In genomic region chr2:133817680-133818566, GRCh38 we compare ENCODE assay signal across 12 cellular contexts.
DNase-seq lines count a peak whose midpoint lies in the region; ATAC-seq, FAIRE-seq and TF ChIP-seq lines count a peak whose summit lies in the region.
"Had no signal": no experiment of that assay in that cellular context is flagged by ENCODE, and none has a peak within 500 bp of the region (broad histone marks: within the 10 kb centered on the region; RNA-seq: fewer than 3 reads in every experiment).

No MANE protein-coding gene starts in this region.

- no peak for TF ChIP-seq POLR2A in HepG2 (IDR thresholded peaks at IDR 0.05; ENCODE audit: insufficient read depth in 1 of 2, low read depth in 2 of 2, low read length in 2 of 2)

- no peaks in the 10 kb centered on the region for H3K9me3 ChIP-seq in HepG2 (ENCODE audit: low read length)
- H3K9me3 ChIP-seq: esophagus squamous epithelium had no signal

- POLR2A ChIA-PET in HepG2 (lab: Yijun Ruan, JAX) = no interaction called here

- in situ Hi-C loops in astrocyte of the spinal cord (cut with HindIII; ENCODE audit: low sequenced_read_pairs) = no loop called here
- in situ Hi-C loops in HepG2 (cut with HindIII; ENCODE audit: extremely low pct_ligation_motif_present, low pct_unique_long_range_greater_than_20kb) = no loop called here

- no peaks in the 10 kb centered on the region; a peak in 1 of 5 replicates for H3K27me3 ChIP-seq in HepG2 (ENCODE audit: control insufficient read depth in 1 of 2, insufficient read depth in 2 of 2, low read length in 2 of 2)
- H3K27me3 ChIP-seq: esophagus squamous epithelium had no signal

- CTCF ChIA-PET in HepG2 (lab: Yijun Ruan, JAX; ENCODE audit: low intra/inter-chr PET ratio, low total read pairs) = no interaction called here

- BruUV-seq in HepG2 (replicated peaks; lab: Mats Ljungman, UMichigan) = no TSS peak

- TF ChIP-seq CTCF in astrocyte of the spinal cord (IDR thresholded peaks at IDR 0.05; ENCODE audit: low read depth, low read length) (no peak), HepG2 (CRISPR knock-in tag; IDR thresholded peaks at IDR 0.05) (no peak)

- no peaks in the 10 kb centered on the region for H3K36me3 ChIP-seq in HepG2 (replicated peaks in 1 of 2; ENCODE audit: control insufficient read depth in 1 of 2, insufficient read depth in 2 of 2, low read length in 2 of 2)
- H3K36me3 ChIP-seq: esophagus squamous epithelium had no signal

- no peaks in the 10 kb centered on the region for H3K4me1 ChIP-seq in HepG2 (ENCODE audit: insufficient read depth, low read length)
- H3K4me1 ChIP-seq: esophagus squamous epithelium had no signal

- H2AFZ ChIP-seq in HepG2 (ENCODE audit: low read length) = no peak overlapping the region

- ATAC-seq in HepG2 = peak; percentile 45; the same call in 1 of the 3 replicates
- ATAC-seq in GM18907 (IDR thresholded peaks at IDR 0.05; ENCODE audit: unreplicated experiment) = no peak
- ATAC-seq: natural killer cell treated with Interleukin-12 subunit alpha and Interleukin-12 subunit beta and Interleukin-15 and Interleukin-18, amount 100 ng/mL, for 72 hours had no signal

- DNase-seq in AG08396 (ENCODE audit: low spot score) = peak; percentile 78
- peak; percentile 97 for DNase-seq in HS-5 (ENCODE audit: low read depth)
- DNase-seq in astrocyte of the spinal cord (ENCODE audit: low read depth, low spot score) = peak; percentile 96
- DNase-seq in HepG2 (ENCODE audit: low spot score) = peak; percentile 48
- DNase-seq in AML-193 (lab: John Stamatoyannopoulos, UW) = no peak
- no peak for DNase-seq in NCI-H69 (lab: John Stamatoyannopoulos, UW)
- DNase-seq in effector CD4-positive, alpha-beta T cell = no peak
- DNase-seq: DMS79, esophagus squamous epithelium, NCI-H1930 had no signal

- H4K20me1 ChIP-seq in HepG2 (ENCODE audit: insufficient read depth, low read length) = no peaks in the 10 kb centered on the region

- H3K4me2 ChIP-seq in HepG2 (ENCODE audit: low read depth, low read length) = no peak overlapping the region

- intact Hi-C loops in HepG2 (cut with micrococcal nuclease; ENCODE audit: unreplicated experiment) = no loop called here

- no peaks in the 10 kb centered on the region for H3K79me2 ChIP-seq in HepG2 (ENCODE audit: insufficient read depth, low read length)

- no peak for TF ChIP-seq RAD21 in HepG2 (CRISPR knock-in tag; IDR thresholded peaks at IDR 0.05)

- H3K4me3 ChIP-seq in astrocyte of the spinal cord (ENCODE audit: low read depth, low read length) (no peak overlapping the region), HepG2 (replicated peaks in 1 of 3; ENCODE audit: insufficient read depth in 1 of 3, low read depth in 2 of 3, low read length in 3 of 3) (no peak overlapping the region)
- H3K4me3 ChIP-seq: esophagus squamous epithelium had no signal

- H3K27ac ChIP-seq in HepG2 (ENCODE audit: extremely low read length, insufficient read depth, low read length) = no peak overlapping the region
- H3K27ac ChIP-seq: esophagus squamous epithelium had no signal

- no peak for FAIRE-seq in HepG2 (lab: Jason Lieb, UNC)

- H3K9ac ChIP-seq in HepG2 (ENCODE audit: insufficient read depth, low read depth, low read length) = no peak overlapping the region

- 12% methylated on average over 9 of the region's 9 CpGs for WGBS in HepG2 (ENCODE audit: low lambda C conversion rate)

- TF ChIP-seq EP300 in HepG2 (IDR thresholded peaks at IDR 0.05; ENCODE audit: low read depth in 2 of 2, low read length in 2 of 2) (no peak), HepG2 (CRISPR knock-in tag; IDR thresholded peaks at IDR 0.05; ENCODE audit: borderline replicate concordance) (no peak)

TF ChIP-seq in HepG2, 621 proteins besides CTCF, POLR2A, EP300 and RAD21:
- no peak for TF ChIP-seq ZFP36 (IDR thresholded peaks at IDR 0.05; ENCODE audit: borderline replicate concordance, low read depth, low read length, partially characterized antibody)
- peak in 1 of 2 experiments; percentile 45; a peak in 1 of 4 replicates for TF ChIP-seq ATF4 (CRISPR knock-in tag; IDR thresholded peaks at IDR 0.05)
- TF ChIP-seq FOSL1 (CRISPR knock-in tag; IDR thresholded peaks at IDR 0.05; ENCODE audit: borderline replicate concordance) = peak; percentile 22; the same call in 1 of the 2 replicates
- TF ChIP-seq FOSL2 (CRISPR knock-in tag; IDR thresholded peaks at IDR 0.05) = peak; percentile 83
- no peak for TF ChIP-seq ZMYM3 (CRISPR knock-in tag; IDR thresholded peaks at IDR 0.05)
- TF ChIP-seq RFX5 (IDR thresholded peaks at IDR 0.05; ENCODE audit: low read depth, low read length) = 0 out of 2 replicates have a peak, but pooled peaks have one; percentile 16
- TF ChIP-seq DR1 (CRISPR knock-in tag; IDR thresholded peaks at IDR 0.05) = no peak
- peak; percentile 29; the same call in 1 of the 2 replicates for TF ChIP-seq CEBPB (IDR thresholded peaks at IDR 0.05; ENCODE audit: borderline replicate concordance, low read depth, low read length)
- TF ChIP-seq, protein P1, sequence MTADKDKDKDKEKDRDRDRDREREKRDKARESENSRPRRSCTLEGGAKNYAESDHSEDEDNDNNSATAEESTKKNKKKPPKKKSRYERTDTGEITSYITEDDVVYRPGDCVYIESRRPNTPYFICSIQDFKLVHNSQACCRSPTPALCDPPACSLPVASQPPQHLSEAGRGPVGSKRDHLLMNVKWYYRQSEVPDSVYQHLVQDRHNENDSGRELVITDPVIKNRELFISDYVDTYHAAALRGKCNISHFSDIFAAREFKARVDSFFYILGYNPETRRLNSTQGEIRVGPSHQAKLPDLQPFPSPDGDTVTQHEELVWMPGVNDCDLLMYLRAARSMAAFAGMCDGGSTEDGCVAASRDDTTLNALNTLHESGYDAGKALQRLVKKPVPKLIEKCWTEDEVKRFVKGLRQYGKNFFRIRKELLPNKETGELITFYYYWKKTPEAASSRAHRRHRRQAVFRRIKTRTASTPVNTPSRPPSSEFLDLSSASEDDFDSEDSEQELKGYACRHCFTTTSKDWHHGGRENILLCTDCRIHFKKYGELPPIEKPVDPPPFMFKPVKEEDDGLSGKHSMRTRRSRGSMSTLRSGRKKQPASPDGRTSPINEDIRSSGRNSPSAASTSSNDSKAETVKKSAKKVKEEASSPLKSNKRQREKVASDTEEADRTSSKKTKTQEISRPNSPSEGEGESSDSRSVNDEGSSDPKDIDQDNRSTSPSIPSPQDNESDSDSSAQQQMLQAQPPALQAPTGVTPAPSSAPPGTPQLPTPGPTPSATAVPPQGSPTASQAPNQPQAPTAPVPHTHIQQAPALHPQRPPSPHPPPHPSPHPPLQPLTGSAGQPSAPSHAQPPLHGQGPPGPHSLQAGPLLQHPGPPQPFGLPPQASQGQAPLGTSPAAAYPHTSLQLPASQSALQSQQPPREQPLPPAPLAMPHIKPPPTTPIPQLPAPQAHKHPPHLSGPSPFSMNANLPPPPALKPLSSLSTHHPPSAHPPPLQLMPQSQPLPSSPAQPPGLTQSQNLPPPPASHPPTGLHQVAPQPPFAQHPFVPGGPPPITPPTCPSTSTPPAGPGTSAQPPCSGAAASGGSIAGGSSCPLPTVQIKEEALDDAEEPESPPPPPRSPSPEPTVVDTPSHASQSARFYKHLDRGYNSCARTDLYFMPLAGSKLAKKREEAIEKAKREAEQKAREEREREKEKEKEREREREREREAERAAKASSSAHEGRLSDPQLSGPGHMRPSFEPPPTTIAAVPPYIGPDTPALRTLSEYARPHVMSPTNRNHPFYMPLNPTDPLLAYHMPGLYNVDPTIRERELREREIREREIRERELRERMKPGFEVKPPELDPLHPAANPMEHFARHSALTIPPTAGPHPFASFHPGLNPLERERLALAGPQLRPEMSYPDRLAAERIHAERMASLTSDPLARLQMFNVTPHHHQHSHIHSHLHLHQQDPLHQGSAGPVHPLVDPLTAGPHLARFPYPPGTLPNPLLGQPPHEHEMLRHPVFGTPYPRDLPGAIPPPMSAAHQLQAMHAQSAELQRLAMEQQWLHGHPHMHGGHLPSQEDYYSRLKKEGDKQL (CRISPR knock-in tag; IDR thresholded peaks at IDR 0.05; ENCODE audit: low read depth) = no peak

Comparison
In these comparisons a context has a peak if more than half of its experiments do, and no peak if none do; other contexts are left out.
1. DNase-seq: peak in AG08396 (single experiment), HS-5 (single experiment), astrocyte of the spinal cord (single experiment) and HepG2 (single experiment); none in AML-193 (0 of 2), NCI-H69 (single experiment) and effector CD4-positive, alpha-beta T cell (single experiment).